Comparison of ENCODE assay signal across 21 cellular contexts in the genomic region with DNA sequence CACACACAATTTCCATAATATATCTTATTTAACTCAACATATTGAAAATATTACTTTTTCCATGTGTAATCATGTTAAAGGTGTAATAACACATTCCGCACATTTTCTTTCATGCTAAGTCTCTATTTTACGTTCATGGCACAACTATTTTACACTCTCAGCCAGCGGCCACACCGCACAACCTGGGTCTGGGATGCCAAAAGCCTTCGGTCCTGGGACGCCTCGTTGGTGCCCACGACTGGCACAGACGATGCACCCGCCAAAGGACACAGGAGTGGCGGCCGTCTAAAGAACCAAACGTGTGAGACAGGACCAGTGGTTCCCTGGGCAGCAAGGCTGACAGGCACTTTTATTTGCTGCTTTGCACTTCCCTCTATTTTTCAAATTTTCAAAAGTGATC. TPM values are rescaled to one million over a fixed set of nuclear protein-coding genes. Genes with fewer than 3 reads are reported as not detected.
"Had no signal": no experiment of that assay in that cellular context is flagged by ENCODE, and none has a peak within 500 bp of the region (broad histone marks: within the 10 kb centered on the region; RNA-seq: fewer than 3 reads in every experiment).

No MANE protein-coding gene starts in this region.

- H3K9me3 ChIP-seq: esophagus squamous epithelium, gastrocnemius medialis, thoracic aorta, upper lobe of left lung had no signal

- H3K27me3 ChIP-seq: gastrocnemius medialis, upper lobe of left lung had no signal

- H3K36me3 ChIP-seq: gastrocnemius medialis, thoracic aorta, upper lobe of left lung had no signal

- H3K4me3 ChIP-seq: esophagus squamous epithelium, gastrocnemius medialis, thoracic aorta, upper lobe of left lung had no signal

- H3K27ac ChIP-seq: esophagus squamous epithelium, gastrocnemius medialis, thoracic aorta, upper lobe of left lung, VCaP had no signal

- ATAC-seq: activated CD4-positive, CD25-positive, alpha-beta regulatory T cell treated with anti-CD3 and anti-CD28 coated beads, Interleukin-2, amount 50 U/mL, for 24 hours; activated naive CD4-positive, alpha-beta T cell treated with anti-CD3 and anti-CD28 coated beads, Interleukin-2, amount 50 U/mL, for 72 hours; gastrocnemius medialis; T-cell had no signal

- DNase-seq: activated CD4-positive, alpha-beta T cell treated with anti-CD3 and anti-CD28 coated beads, Interleukin-2, amount 10 ng/mL, durations not matched to agents 7 days and 5 days; aorta; esophagus squamous epithelium; gastrocnemius medialis; hypothalamus; nephron progenitor cell; occipital lobe; retina; stimulated activated CD4-positive, alpha-beta T cell treated with anti-CD3 and anti-CD28 coated beads, Interleukin-4, amount 100 ng/mL, for 24 hours; stimulated activated naive CD4-positive, alpha-beta T cell treated with Interleukin-2 at 50 U/mL for 16 hours; T-cell had no signal

RNA-seq across cellular contexts. Expression of a gene that starts 10.0 kb away (rescaled TPM):
- total RNA-seq: activated T-helper 1 cell treated with anti-CD3 and anti-CD28 coated beads, Interleukin-12 subunit alpha, Interleukin-12 subunit beta, Interleukin-2, Interleukin-4 antibody, amounts not matched to agents 30 ng/mL and 10 ng/mL and 1 ng/mL, durations not matched to agents 14 hours and 24 hours and 36 hours; aorta; esophagus squamous epithelium; gastrocnemius medialis; lower leg skin; occipital lobe; progenitor cell of endocrine pancreas; T-cell; thoracic aorta; upper lobe of left lung had no signal
- polyA plus RNA-seq: adipose tissue, aorta had no signal

RNA-seq across cellular contexts. Expression of a gene that starts 25.8 kb away (rescaled TPM):
- total RNA-seq: activated CD4-positive, alpha-beta T cell treated with anti-CD3 and anti-CD28 coated beads, Interleukin-2, amount 10 ng/mL, durations not matched to agents 7 days and 5 days; activated naive CD4-positive, alpha-beta T cell treated with anti-CD3 and anti-CD28 coated beads, Interleukin-2, amount 50 U/mL, for 72 hours; activated T-helper 1 cell treated with anti-CD3 and anti-CD28 coated beads, Interleukin-12 subunit alpha, Interleukin-12 subunit beta, Interleukin-2, Interleukin-4 antibody, amounts not matched to agents 30 ng/mL and 10 ng/mL and 1 ng/mL, durations not matched to agents 14 hours and 24 hours and 36 hours; mononuclear cell; T-cell had no signal

RNA-seq across cellular contexts. Expression of a gene that starts 42.8 kb away (rescaled TPM):
- total RNA-seq: activated CD4-positive, alpha-beta T cell treated with anti-CD3 and anti-CD28 coated beads, Interleukin-2, amount 10 ng/mL, durations not matched to agents 7 days and 5 days; activated naive CD4-positive, alpha-beta T cell treated with anti-CD3 and anti-CD28 coated beads, Interleukin-2, amount 50 U/mL, for 72 hours; activated T-helper 1 cell treated with anti-CD3 and anti-CD28 coated beads, Interleukin-12 subunit alpha, Interleukin-12 subunit beta, Interleukin-2, Interleukin-4 antibody, amounts not matched to agents 30 ng/mL and 10 ng/mL and 1 ng/mL, durations not matched to agents 14 hours and 24 hours and 36 hours; esophagus squamous epithelium; thoracic aorta had no signal
